Comparison of ENCODE assay signal across 8 cellular contexts in the genomic region with DNA sequence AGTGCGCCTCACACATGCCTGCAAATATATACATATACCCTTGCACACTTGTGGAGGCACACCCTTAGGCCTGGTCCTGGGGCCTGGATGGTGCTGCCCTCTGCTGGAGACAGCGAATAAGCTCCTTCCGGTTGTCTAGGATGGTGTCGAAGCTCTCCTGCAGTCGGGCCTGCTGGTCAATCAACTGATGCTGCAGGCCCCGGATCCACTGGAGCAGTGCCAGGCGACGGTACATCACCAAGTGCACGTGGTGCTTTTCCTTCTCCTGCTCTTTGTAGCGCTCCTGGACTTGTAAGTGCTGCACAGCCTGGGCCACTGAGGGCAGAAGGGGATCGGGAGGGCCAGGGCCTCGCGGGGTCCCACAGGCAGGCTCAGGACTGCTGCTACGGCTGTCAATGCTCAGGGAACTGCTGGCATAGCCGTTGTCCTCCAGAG.
A peak's percentile ranks its signal among the peaks of the same experiment; 100 is the strongest.
DNase-seq lines count a peak whose midpoint lies in the region; TF ChIP-seq lines count a peak whose summit lies in the region.

No MANE protein-coding gene starts in this region.

- no peak overlapping the region for H3K4me3 ChIP-seq in HEK293 (ENCODE audit: low read depth, low read length)

- DNase-seq in D341Med (ENCODE audit: low spot score) (peak; percentile 85), NCI-H226 (peak; percentile 61), caudate nucleus (lab: John Stamatoyannopoulos, UW) (peak in 56 of 61 donors; percentile 14 to 77 (median 53)), left kidney (ENCODE audit: low read depth, low spot score) (peak; percentile 88), amniotic stem cell (lab: John Stamatoyannopoulos, UW) (no peak)
- peak; percentile 56 for DNase-seq in activated CD4-positive, CD25-positive, alpha-beta regulatory T cell treated with anti-CD3 and anti-CD28 coated beads, Interleukin-2, amount 50 U/mL, for 16 hours (ENCODE audit: low read depth, low spot score)
- peak; percentile 63 to 71 for DNase-seq in stimulated activated CD4-positive, alpha-beta T cell treated with anti-CD3 and anti-CD28 coated beads, Interleukin-4, amount 100 ng/mL, for 4 hours

- H3K9me3 ChIP-seq in HEK293 (ENCODE audit: control insufficient read depth, insufficient read depth, low read depth, low read length) = no peaks in the 10 kb centered on the region

- H3K27ac ChIP-seq in HEK293 (ENCODE audit: extremely low read depth, low read depth, low read length) (no peak overlapping the region), caudate nucleus (ENCODE audit: low read depth, low read length) (no peak overlapping the region)

- H3K36me3 ChIP-seq in HEK293 (ENCODE audit: control insufficient read depth in 2 of 2, insufficient read depth in 1 of 2, low read length in 2 of 2) = peaks cover 0 to 34% of the 10 kb centered on the region in 2 experiments; a peak in 1 of 3 replicates

- no peaks in the 10 kb centered on the region for H3K4me1 ChIP-seq in HEK293 (ENCODE audit: control insufficient read depth, insufficient read depth, low read length)

- POLR2A ChIA-PET in HEK293 (lab: Yijun Ruan, JAX) = interaction anchor here (0.8 to 3.2 kb wide), 6 partner anchors 54 to 158 kb away, joined by 3 to 17 read pairs (median 5); a partner anchor contains a TSS

- CTCF ChIA-PET in HEK293 (lab: Yijun Ruan, JAX) = interaction anchor here (0.6 to 4.3 kb wide), 44 partner anchors 9 to 1947 kb away, joined by 3 to 88 read pairs (median 4); a partner anchor contains a TSS

- TF ChIP-seq CTCF in HEK293 (tag by site-specific recombination; IDR thresholded peaks at IDR 0.05) = peak; percentile 92

TF ChIP-seq in HEK293, 187 proteins besides CTCF, POLR2A, EP300 and RAD21 (continues in another document):
- TF ChIP-seq ZNF112 (tag by site-specific recombination; IDR thresholded peaks at IDR 0.05) = no peak
- TF ChIP-seq BCL11A (tag by site-specific recombination; IDR thresholded peaks at IDR 0.05; ENCODE audit: low read depth) = no peak
- TF ChIP-seq, protein P1, sequence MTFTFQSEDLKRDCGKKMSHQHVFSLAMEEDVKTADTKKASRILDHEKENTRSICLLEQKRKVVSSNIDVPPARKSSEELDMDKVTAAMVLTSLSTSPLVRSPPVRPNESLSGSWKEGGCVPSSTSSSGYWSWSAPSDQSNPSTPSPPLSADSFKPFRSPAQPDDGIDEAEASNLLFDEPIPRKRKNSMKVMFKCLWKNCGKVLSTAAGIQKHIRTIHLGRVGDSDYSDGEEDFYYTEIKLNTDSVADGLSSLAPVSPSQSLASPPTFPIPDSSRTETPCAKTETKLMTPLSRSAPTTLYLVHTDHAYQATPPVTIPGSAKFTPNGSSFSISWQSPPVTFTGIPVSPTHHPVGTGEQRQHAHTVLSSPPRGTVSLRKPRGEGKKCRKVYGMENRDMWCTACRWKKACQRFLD (tag by site-specific recombination; IDR thresholded peaks at IDR 0.05) = no peak
- no peak for TF ChIP-seq ZNF521 (tag by site-specific recombination; IDR thresholded peaks at IDR 0.05)
- TF ChIP-seq EGR2 (tag by site-specific recombination; IDR thresholded peaks at IDR 0.05; ENCODE audit: low read depth) = no peak
- no peak for TF ChIP-seq ZNF223 (tag by site-specific recombination; IDR thresholded peaks at IDR 0.05)
- TF ChIP-seq ZNF302 (tag by site-specific recombination; IDR thresholded peaks at IDR 0.05; ENCODE audit: low read depth) = no peak
- no peak for TF ChIP-seq ZIC2 (tag by site-specific recombination; IDR thresholded peaks at IDR 0.05)
- TF ChIP-seq ZNF10 (tag by site-specific recombination; IDR thresholded peaks at IDR 0.05) = peak; percentile 83
- no peak for TF ChIP-seq RBAK (tag by site-specific recombination; IDR thresholded peaks at IDR 0.05)
- no peak for TF ChIP-seq ZNF146 (tag by site-specific recombination; IDR thresholded peaks at IDR 0.05)
- TF ChIP-seq ZNF274 (IDR thresholded peaks at IDR 0.05; ENCODE audit: low read length) = no peak
- no peak for TF ChIP-seq ZNF274 (tag by site-specific recombination; IDR thresholded peaks at IDR 0.05; ENCODE audit: borderline replicate concordance)
- TF ChIP-seq ZNF114 (tag by site-specific recombination; IDR thresholded peaks at IDR 0.05) = no peak
- no peak for TF ChIP-seq ZBTB21 (tag by site-specific recombination; IDR thresholded peaks at IDR 0.05)
- TF ChIP-seq, protein P2, sequence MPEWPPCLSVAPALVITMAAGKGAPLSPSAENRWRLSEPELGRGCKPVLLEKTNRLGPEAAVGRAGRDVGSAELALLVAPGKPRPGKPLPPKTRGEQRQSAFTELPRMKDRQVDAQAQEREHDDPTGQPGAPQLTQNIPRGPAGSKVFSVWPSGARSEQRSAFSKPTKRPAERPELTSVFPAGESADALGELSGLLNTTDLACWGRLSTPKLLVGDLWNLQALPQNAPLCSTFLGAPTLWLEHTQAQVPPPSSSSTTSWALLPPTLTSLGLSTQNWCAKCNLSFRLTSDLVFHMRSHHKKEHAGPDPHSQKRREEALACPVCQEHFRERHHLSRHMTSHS (tag by site-specific recombination; IDR thresholded peaks at IDR 0.05) = no peak
- TF ChIP-seq, protein P3, sequence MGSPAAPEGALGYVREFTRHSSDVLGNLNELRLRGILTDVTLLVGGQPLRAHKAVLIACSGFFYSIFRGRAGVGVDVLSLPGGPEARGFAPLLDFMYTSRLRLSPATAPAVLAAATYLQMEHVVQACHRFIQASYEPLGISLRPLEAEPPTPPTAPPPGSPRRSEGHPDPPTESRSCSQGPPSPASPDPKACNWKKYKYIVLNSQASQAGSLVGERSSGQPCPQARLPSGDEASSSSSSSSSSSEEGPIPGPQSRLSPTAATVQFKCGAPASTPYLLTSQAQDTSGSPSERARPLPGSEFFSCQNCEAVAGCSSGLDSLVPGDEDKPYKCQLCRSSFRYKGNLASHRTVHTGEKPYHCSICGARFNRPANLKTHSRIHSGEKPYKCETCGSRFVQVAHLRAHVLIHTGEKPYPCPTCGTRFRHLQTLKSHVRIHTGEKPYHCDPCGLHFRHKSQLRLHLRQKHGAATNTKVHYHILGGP (tag by site-specific recombination; IDR thresholded peaks at IDR 0.05) = no peak
- TF ChIP-seq, protein P4, sequence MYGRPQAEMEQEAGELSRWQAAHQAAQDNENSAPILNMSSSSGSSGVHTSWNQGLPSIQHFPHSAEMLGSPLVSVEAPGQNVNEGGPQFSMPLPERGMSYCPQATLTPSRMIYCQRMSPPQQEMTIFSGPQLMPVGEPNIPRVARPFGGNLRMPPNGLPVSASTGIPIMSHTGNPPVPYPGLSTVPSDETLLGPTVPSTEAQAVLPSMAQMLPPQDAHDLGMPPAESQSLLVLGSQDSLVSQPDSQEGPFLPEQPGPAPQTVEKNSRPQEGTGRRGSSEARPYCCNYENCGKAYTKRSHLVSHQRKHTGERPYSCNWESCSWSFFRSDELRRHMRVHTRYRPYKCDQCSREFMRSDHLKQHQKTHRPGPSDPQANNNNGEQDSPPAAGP (tag by site-specific recombination; IDR thresholded peaks at IDR 0.05) = no peak
- TF ChIP-seq ZNF324 (tag by site-specific recombination; IDR thresholded peaks at IDR 0.05) = 0 out of 2 replicates have a peak, but pooled peaks have one; percentile 50
- no peak for TF ChIP-seq OVOL3 (tag by site-specific recombination; IDR thresholded peaks at IDR 0.05)
- no peak for TF ChIP-seq ZNF555 (tag by site-specific recombination; conservative IDR thresholded peaks at IDR 0.05)
- TF ChIP-seq ZNF501 (tag by site-specific recombination; IDR thresholded peaks at IDR 0.05) = peak; percentile 34; the same call in 1 of the 2 replicates
- TF ChIP-seq, protein P5, sequence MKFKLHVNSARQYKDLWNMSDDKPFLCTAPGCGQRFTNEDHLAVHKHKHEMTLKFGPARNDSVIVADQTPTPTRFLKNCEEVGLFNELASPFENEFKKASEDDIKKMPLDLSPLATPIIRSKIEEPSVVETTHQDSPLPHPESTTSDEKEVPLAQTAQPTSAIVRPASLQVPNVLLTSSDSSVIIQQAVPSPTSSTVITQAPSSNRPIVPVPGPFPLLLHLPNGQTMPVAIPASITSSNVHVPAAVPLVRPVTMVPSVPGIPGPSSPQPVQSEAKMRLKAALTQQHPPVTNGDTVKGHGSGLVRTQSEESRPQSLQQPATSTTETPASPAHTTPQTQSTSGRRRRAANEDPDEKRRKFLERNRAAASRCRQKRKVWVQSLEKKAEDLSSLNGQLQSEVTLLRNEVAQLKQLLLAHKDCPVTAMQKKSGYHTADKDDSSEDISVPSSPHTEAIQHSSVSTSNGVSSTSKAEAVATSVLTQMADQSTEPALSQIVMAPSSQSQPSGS (tag by site-specific recombination; IDR thresholded peaks at IDR 0.05; ENCODE audit: low read depth) = no peak
- TF ChIP-seq, protein P6, sequence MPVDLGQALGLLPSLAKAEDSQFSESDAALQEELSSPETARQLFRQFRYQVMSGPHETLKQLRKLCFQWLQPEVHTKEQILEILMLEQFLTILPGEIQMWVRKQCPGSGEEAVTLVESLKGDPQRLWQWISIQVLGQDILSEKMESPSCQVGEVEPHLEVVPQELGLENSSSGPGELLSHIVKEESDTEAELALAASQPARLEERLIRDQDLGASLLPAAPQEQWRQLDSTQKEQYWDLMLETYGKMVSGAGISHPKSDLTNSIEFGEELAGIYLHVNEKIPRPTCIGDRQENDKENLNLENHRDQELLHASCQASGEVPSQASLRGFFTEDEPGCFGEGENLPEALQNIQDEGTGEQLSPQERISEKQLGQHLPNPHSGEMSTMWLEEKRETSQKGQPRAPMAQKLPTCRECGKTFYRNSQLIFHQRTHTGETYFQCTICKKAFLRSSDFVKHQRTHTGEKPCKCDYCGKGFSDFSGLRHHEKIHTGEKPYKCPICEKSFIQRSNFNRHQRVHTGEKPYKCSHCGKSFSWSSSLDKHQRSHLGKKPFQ (tag by site-specific recombination; IDR thresholded peaks at IDR 0.05) = no peak
- no peak for TF ChIP-seq ZNF701 (tag by site-specific recombination; IDR thresholded peaks at IDR 0.05)
- peak; percentile 43; the same call in 1 of the 2 replicates for TF ChIP-seq SP7 (tag by site-specific recombination; IDR thresholded peaks at IDR 0.05)
- no peak for TF ChIP-seq ZNF19 (tag by site-specific recombination; IDR thresholded peaks at IDR 0.05; ENCODE audit: low read depth)
- TF ChIP-seq YY2 (tag by site-specific recombination; IDR thresholded peaks at IDR 0.05) = no peak
- no peak for TF ChIP-seq ZNF791 (tag by site-specific recombination; IDR thresholded peaks at IDR 0.05)
- no peak for TF ChIP-seq WT1 (tag by site-specific recombination; IDR thresholded peaks at IDR 0.05)
- TF ChIP-seq ZNF416 (tag by site-specific recombination; IDR thresholded peaks at IDR 0.05) = no peak
- no peak for TF ChIP-seq SP3 (tag by site-specific recombination; IDR thresholded peaks at IDR 0.05)
- no peak for TF ChIP-seq ZNF366 (tag by site-specific recombination; conservative IDR thresholded peaks at IDR 0.05)
- TF ChIP-seq ZNF423 (tag by site-specific recombination; IDR thresholded peaks at IDR 0.05) = no peak
- TF ChIP-seq ZNF138 (tag by site-specific recombination; IDR thresholded peaks at IDR 0.05; ENCODE audit: borderline replicate concordance) = no peak
